ENCODE assay signal across 19 cellular contexts in genomic region chr9:15271403-15271802, GRCh38. TPM values are rescaled to one million over a fixed set of nuclear protein-coding genes. Genes with fewer than 3 reads are reported as not detected.
DNase-seq lines count a peak whose midpoint lies in the region; ATAC-seq lines count a peak whose summit lies in the region.
"Had no signal": no experiment of that assay in that cellular context is flagged by ENCODE, and none has a peak within 500 bp of the region (broad histone marks: within the 10 kb centered on the region; RNA-seq: fewer than 3 reads in every experiment).

No MANE protein-coding gene starts in this region.

- H3K27me3 Mint-ChIP-seq in activated naive CD8-positive, alpha-beta T cell treated with anti-CD3 and anti-CD28 coated beads, Interleukin-2, amount 50 U/mL, for 24 hours, result no peaks in the 10 kb centered on the region
- no peaks in the 10 kb centered on the region for H3K27me3 Mint-ChIP-seq in activated naive CD8-positive, alpha-beta T cell treated with anti-CD3 and anti-CD28 coated beads for 36 hours
- H3K27me3 Mint-ChIP-seq: activated B cell treated with CpG ODN at 0.5 μM for 24 hours had no signal

- H3K9me3 Mint-ChIP-seq in activated naive CD8-positive, alpha-beta T cell treated with anti-CD3 and anti-CD28 coated beads, Interleukin-2, amount 50 U/mL, for 24 hours, result no peaks in the 10 kb centered on the region
- no peaks in the 10 kb centered on the region for H3K9me3 Mint-ChIP-seq in activated naive CD8-positive, alpha-beta T cell treated with anti-CD3 and anti-CD28 coated beads for 36 hours
- H3K9me3 Mint-ChIP-seq: activated B cell treated with CpG ODN at 0.5 μM for 24 hours; activated naive CD4-positive, alpha-beta T cell treated with anti-CD3 and anti-CD28 coated beads, Interleukin-2, amount 50 U/mL, for 72 hours; GM23338; T-helper 2 cell treated with Interferon-gamma antibody and Interleukin-4, amounts not matched to agents 5 μg/mL and 100 μg/mL, for 36 hours had no signal

- peaks cover 2% of the 10 kb centered on the region for H3K36me3 Mint-ChIP-seq in activated naive CD8-positive, alpha-beta T cell treated with anti-CD3 and anti-CD28 coated beads, Interleukin-2, amount 50 U/mL, for 24 hours (ENCODE audit: low read depth)
- H3K36me3 Mint-ChIP-seq in activated naive CD8-positive, alpha-beta T cell treated with anti-CD3 and anti-CD28 coated beads for 36 hours, result peaks cover 16% of the 10 kb centered on the region

- peak; percentile 68 for ATAC-seq in activated naive CD8-positive, alpha-beta T cell treated with anti-CD3 and anti-CD28 coated beads, Interleukin-2, amount 50 U/mL, for 24 hours
- ATAC-seq in HG02610 (IDR thresholded peaks at IDR 0.05; ENCODE audit: unreplicated experiment), result peak; percentile 57
- peak; percentile 48 for ATAC-seq in stimulated activated naive CD8-positive, alpha-beta T cell treated with anti-CD3 and anti-CD28 coated beads, Interleukin-15, Interleukin-2, amounts not matched to agents 100 U/mL and 50 U/mL, for 24 hours
- ATAC-seq: GM23338 had no signal

- H3K4me3 Mint-ChIP-seq in activated naive CD8-positive, alpha-beta T cell treated with anti-CD3 and anti-CD28 coated beads, Interleukin-2, amount 50 U/mL, for 24 hours, result no peak overlapping the region
- no peak overlapping the region for H3K4me3 Mint-ChIP-seq in activated naive CD8-positive, alpha-beta T cell treated with anti-CD3 and anti-CD28 coated beads for 36 hours
- H3K4me3 Mint-ChIP-seq: activated B cell treated with CpG ODN at 0.5 μM for 24 hours; GM23338; T-helper 2 cell treated with Interferon-gamma antibody and Interleukin-4, amounts not matched to agents 5 μg/mL and 100 μg/mL, for 36 hours had no signal

- no peak overlapping the region for H3K27ac Mint-ChIP-seq in activated naive CD8-positive, alpha-beta T cell treated with anti-CD3 and anti-CD28 coated beads, Interleukin-2, amount 50 U/mL, for 24 hours
- no peak overlapping the region for H3K27ac Mint-ChIP-seq in activated naive CD8-positive, alpha-beta T cell treated with anti-CD3 and anti-CD28 coated beads for 36 hours
- H3K27ac Mint-ChIP-seq: activated B cell treated with CpG ODN at 0.5 μM for 24 hours; GM23338; T-helper 2 cell treated with Interferon-gamma antibody and Interleukin-4, amounts not matched to agents 5 μg/mL and 100 μg/mL, for 36 hours had no signal

- DNase-seq in activated naive CD8-positive, alpha-beta T cell treated with anti-CD3 and anti-CD28 coated beads, Interleukin-2, amount 50 U/mL, for 24 hours, result peak; percentile 35
- DNase-seq in activated naive CD8-positive, alpha-beta T cell treated with anti-CD3 and anti-CD28 coated beads for 36 hours, result no peak
- DNase-seq in activated gamma-delta T cell treated with Interleukin-2 at 50 U/mL for 16 hours, result peak; percentile 26
- peak; percentile 28 for DNase-seq in stimulated activated naive CD8-positive, alpha-beta T cell treated with anti-CD3 and anti-CD28 coated beads, Interleukin-15, Interleukin-2, amounts not matched to agents 100 U/mL and 50 U/mL, for 24 hours
- DNase-seq in NCI-H226, result no peak
- DNase-seq in amygdala (lab: John Stamatoyannopoulos, UW), result no peak
- DNase-seq: activated B cell treated with CpG ODN at 0.5 μM for 24 hours; DMS53; effector memory CD4-positive, alpha-beta T cell; esophagus squamous epithelium; KBM-7; NCI-H2029; NCI-H446; SK-N-SH; small intestine had no signal

- H3K4me1 Mint-ChIP-seq in activated naive CD8-positive, alpha-beta T cell treated with anti-CD3 and anti-CD28 coated beads, Interleukin-2, amount 50 U/mL, for 24 hours, result peaks cover 35% of the 10 kb centered on the region
- H3K4me1 Mint-ChIP-seq in activated naive CD8-positive, alpha-beta T cell treated with anti-CD3 and anti-CD28 coated beads for 36 hours, result peaks cover 44% of the 10 kb centered on the region

RNA-seq across cellular contexts. Expression of gene TTC39B, which starts 35.6 kb away (rescaled TPM):
- total RNA-seq in activated naive CD8-positive, alpha-beta T cell treated with anti-CD3 and anti-CD28 coated beads for 36 hours, result 10 to 100 TPM; 16.2 to 17.3 TPM

Comparison
In these comparisons a context has a peak if more than half of its experiments do, and no peak if none do; other contexts are left out.
1. DNase-seq: peak in activated naive CD8-positive, alpha-beta T cell treated with anti-CD3 and anti-CD28 coated beads, Interleukin-2, amount 50 U/mL, for 24 hours (single experiment), activated gamma-delta T cell treated with Interleukin-2 at 50 U/mL for 16 hours (single experiment) and stimulated activated naive CD8-positive, alpha-beta T cell treated with anti-CD3 and anti-CD28 coated beads, Interleukin-15, Interleukin-2, amounts not matched to agents 100 U/mL and 50 U/mL, for 24 hours (single experiment); none in activated naive CD8-positive, alpha-beta T cell treated with anti-CD3 and anti-CD28 coated beads for 36 hours (single experiment), NCI-H226 (single experiment) and amygdala (0 of 56).
2. Peak in every context shown above with its lines, with median percentiles within 50 percentile points of each other: ATAC-seq.